20 cellular contexts compared by ENCODE assay signal in the genomic region with DNA sequence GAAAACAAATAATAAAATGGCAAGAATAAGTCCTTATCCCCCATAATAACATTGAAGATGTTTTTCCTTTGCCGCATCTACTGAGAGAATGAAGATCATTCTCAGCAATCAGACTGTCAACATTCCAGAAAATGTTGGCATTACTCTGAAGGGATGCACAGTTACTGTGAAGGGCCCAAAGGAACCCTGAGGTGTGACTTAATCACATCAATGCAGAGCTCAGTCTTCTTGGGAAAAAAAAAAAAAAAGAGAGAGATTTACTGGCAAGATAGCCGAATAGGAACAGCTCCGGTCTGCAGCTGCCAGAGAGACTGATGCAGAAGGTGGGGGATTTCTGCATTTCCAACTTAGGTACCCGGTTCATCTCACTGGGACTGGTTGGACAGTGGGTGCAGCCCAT. TPM values are rescaled to one million over a fixed set of nuclear protein-coding genes. Genes with fewer than 3 reads are reported as not detected.
DNase-seq lines count a peak whose midpoint lies in the region; ATAC-seq, FAIRE-seq and TF ChIP-seq lines count a peak whose summit lies in the region.
"Had no signal": no experiment of that assay in that cellular context is flagged by ENCODE, and none has a peak within 500 bp of the region (broad histone marks: within the 10 kb centered on the region; RNA-seq: fewer than 3 reads in every experiment).

No MANE protein-coding gene starts in this region.

- peaks cover 13% of the 10 kb centered on the region for H3K27me3 ChIP-seq in PC-3 (ENCODE audit: low read length)
- no peaks in the 10 kb centered on the region for H3K27me3 ChIP-seq in endothelial cell of umbilical vein (ENCODE audit: control insufficient read depth in 2 of 2, insufficient read depth in 2 of 2, low read length in 2 of 2)
- no peaks in the 10 kb centered on the region for H3K27me3 ChIP-seq in parathyroid adenoma (ENCODE audit: control insufficient read depth, insufficient read depth, low read length)
- peaks cover 6% of the 10 kb centered on the region for H3K27me3 ChIP-seq in A673 (replicated peaks; ENCODE audit: insufficient read depth, low read depth, low read length, poor library complexity)
- no peaks in the 10 kb centered on the region for H3K27me3 ChIP-seq in upper lobe of left lung
- H3K27me3 ChIP-seq: BLaER1 had no signal

- no peak for FAIRE-seq in endothelial cell of umbilical vein (lab: Jason Lieb, UNC)
- FAIRE-seq: GM12878, GM18507 had no signal

- H3K9me3 ChIP-seq in HEK293 (ENCODE audit: control insufficient read depth, insufficient read depth, low read depth, low read length), result no peaks in the 10 kb centered on the region
- no peaks in the 10 kb centered on the region for H3K9me3 ChIP-seq in PC-3 (ENCODE audit: low read length)
- H3K9me3 ChIP-seq in endothelial cell of umbilical vein (replicated peaks; ENCODE audit: control insufficient read depth, insufficient read depth, low read length), result no peaks in the 10 kb centered on the region
- H3K9me3 ChIP-seq in parathyroid adenoma (ENCODE audit: control insufficient read depth, low read length), result no peaks in the 10 kb centered on the region
- H3K9me3 ChIP-seq in A673 (ENCODE audit: low read depth, low read length, poor library complexity, severe bottlenecking), result no peaks in the 10 kb centered on the region
- no peaks in the 10 kb centered on the region for H3K9me3 ChIP-seq in upper lobe of left lung

- TF ChIP-seq EP300 in upper lobe of left lung (IDR thresholded peaks at IDR 0.05), result no peak

- peak; percentile 3 for DNase-seq in PC-3
- DNase-seq in endothelial cell of umbilical vein (ENCODE audit: low read depth, low spot score), result no peak
- DNase-seq in A673 (ENCODE audit: low spot score), result no peak
- no peak for DNase-seq in upper lobe of left lung
- no peak for DNase-seq in HPDE6-E6E7 (ENCODE audit: extremely low spot score)
- DNase-seq: DMS153, HCEC 1CT, NCI-H1417, NCI-H2081 treated with DMSO at 0.1 percent for 48 hours, NCI-H226, NCI-H526 treated with DMSO at 0.1 percent for 48 hours had no signal

- WGBS in upper lobe of left lung, 2 donors, result 47 to 53% methylated on average over 4 of the region's 4 CpGs

- ATAC-seq in PC-3 (no peak), upper lobe of left lung (ENCODE audit: low FRiP score in 2 of 2) (no peak)
- ATAC-seq: GM12878 had no signal

- H3K36me3 ChIP-seq in HEK293 (ENCODE audit: control insufficient read depth in 2 of 2, insufficient read depth in 1 of 2, low read length in 2 of 2) (no peaks in the 10 kb centered on the region), PC-3 (ENCODE audit: low read depth, low read length) (no peaks in the 10 kb centered on the region), endothelial cell of umbilical vein (ENCODE audit: control insufficient read depth in 2 of 2, extremely low read depth in 1 of 2, insufficient read depth in 2 of 2, low read length in 2 of 2) (no peaks in the 10 kb centered on the region), parathyroid adenoma (ENCODE audit: control insufficient read depth, insufficient read depth, low read length) (no peaks in the 10 kb centered on the region), A673 (ENCODE audit: insufficient read depth, low read length, poor library complexity, severe bottlenecking) (no peaks in the 10 kb centered on the region), upper lobe of left lung (no peaks in the 10 kb centered on the region)
- H3K36me3 ChIP-seq: BLaER1 had no signal

- H3K9me1 ChIP-seq in endothelial cell of umbilical vein (replicated peaks; ENCODE audit: control insufficient read depth, extremely low read depth, insufficient read depth, low read length), result no peaks in the 10 kb centered on the region

- intact Hi-C loops in PC-3 (cut with micrococcal nuclease), result no loop called here
- intact Hi-C loops in endothelial cell of umbilical vein (cut with micrococcal nuclease), result no loop called here
- intact Hi-C loops in A673 (cut with micrococcal nuclease; ENCODE audit: unreplicated experiment), result no loop called here

- BruUV-seq in PC-3 (replicated peaks; lab: Mats Ljungman, UMichigan) (no TSS peak), endothelial cell of umbilical vein (replicated peaks; lab: Mats Ljungman, UMichigan) (no TSS peak), A673 (replicated peaks; lab: Mats Ljungman, UMichigan) (no TSS peak)

- TF ChIP-seq CTCF in HEK293 (tag by site-specific recombination; IDR thresholded peaks at IDR 0.05), result no peak
- no peak for TF ChIP-seq CTCF in PC-3 (conservative IDR thresholded peaks at IDR 0.05; ENCODE audit: low read depth, low read length)
- TF ChIP-seq CTCF in endothelial cell of umbilical vein (IDR thresholded peaks at IDR 0.05; ENCODE audit: extremely low read depth in 1 of 2, insufficient read depth in 1 of 2, low read depth in 1 of 2, low read length in 2 of 2), result no peak
- TF ChIP-seq CTCF in parathyroid adenoma (IDR thresholded peaks at IDR 0.05), result no peak
- TF ChIP-seq CTCF in A673 (conservative IDR thresholded peaks at IDR 0.05; ENCODE audit: low read depth, low read length), result no peak
- TF ChIP-seq CTCF in upper lobe of left lung (IDR thresholded peaks at IDR 0.05), result no peak

- H3K27ac ChIP-seq in HEK293 (ENCODE audit: extremely low read depth, low read depth, low read length), result no peak overlapping the region
- no peak overlapping the region for H3K27ac ChIP-seq in PC-3 (ENCODE audit: low read length)
- no peak overlapping the region for H3K27ac ChIP-seq in endothelial cell of umbilical vein (ENCODE audit: insufficient read depth, low read depth, low read length)
- H3K27ac ChIP-seq in parathyroid adenoma, result peak overlapping the region; percentile 70
- no peak overlapping the region for H3K27ac ChIP-seq in A673 (ENCODE audit: low read depth, low read length, poor library complexity, severe bottlenecking)
- H3K27ac ChIP-seq in upper lobe of left lung, result no peak overlapping the region
- H3K27ac ChIP-seq: BLaER1, HL-60, KMS-11, SK-N-MC had no signal

- CTCF ChIA-PET in HEK293 (lab: Yijun Ruan, JAX), result interaction anchor here (0.7 to 1.1 kb wide), 2 partner anchors 110 to 128 kb away, joined by 3 read pairs; no protein-coding TSS in a partner anchor
- CTCF ChIA-PET in PC-3 (lab: Charles Lee), result interaction anchor here (0.6 kb wide), 1 partner anchor 138 kb away, joined by 4 read pairs; no protein-coding TSS in a partner anchor
- CTCF ChIA-PET in endothelial cell of umbilical vein (lab: Charles Lee), result interaction anchor here (0.7 to 3.4 kb wide), 6 partner anchors 17 to 165 kb away, joined by 3 to 21 read pairs (median 4); no protein-coding TSS in a partner anchor
- CTCF ChIA-PET in A673 (lab: Charles Lee), result interaction anchor here (1.0 kb wide), 1 partner anchor 115 kb away, joined by 5 read pairs; no protein-coding TSS in a partner anchor

- H3K9ac ChIP-seq in PC-3 (ENCODE audit: low read length) (no peak overlapping the region), endothelial cell of umbilical vein (replicated peaks; ENCODE audit: extremely low read depth, insufficient read depth, low read length) (no peak overlapping the region), parathyroid adenoma (no peak overlapping the region)
- H3K9ac ChIP-seq: BLaER1, KMS-11 had no signal

- H3K9me2 ChIP-seq in PC-3 (replicated peaks; ENCODE audit: low read length), result no peaks in the 10 kb centered on the region

- H2AFZ ChIP-seq in PC-3 (ENCODE audit: low read length) (no peak overlapping the region), endothelial cell of umbilical vein (ENCODE audit: low read depth, low read length) (no peak overlapping the region), parathyroid adenoma (peak overlapping the region; percentile 67)

- H3F3A ChIP-seq in PC-3 (ENCODE audit: low read length, unreplicated experiment), result no peaks in the 10 kb centered on the region

- H3K4me2 ChIP-seq in PC-3 (ENCODE audit: low read length) (no peak overlapping the region), endothelial cell of umbilical vein (ENCODE audit: insufficient read depth, low read length) (no peak overlapping the region), parathyroid adenoma (ENCODE audit: low read length) (no peak overlapping the region)
- H3K4me2 ChIP-seq: BLaER1 had no signal

- dilution Hi-C loops in endothelial cell of umbilical vein (cut with MboI; ENCODE audit: extremely low pct_ligation_motif_present, low sequenced_read_pairs), result no loop called here

- no peak overlapping the region for H3K4me3 ChIP-seq in HEK293 (ENCODE audit: low read depth, low read length)
- H3K4me3 ChIP-seq in PC-3 (ENCODE audit: low read length), result no peak overlapping the region
- H3K4me3 ChIP-seq in endothelial cell of umbilical vein (replicated peaks in 1 of 3; ENCODE audit: insufficient read depth in 1 of 3, low read depth in 1 of 3, low read length in 3 of 3), result no peak overlapping the region
- H3K4me3 ChIP-seq in parathyroid adenoma (ENCODE audit: low read depth, low read length), result no peak overlapping the region
- no peak overlapping the region for H3K4me3 ChIP-seq in A673 (ENCODE audit: low read depth, low read length, poor library complexity, severe bottlenecking)
- H3K4me3 ChIP-seq in upper lobe of left lung, result no peak overlapping the region
- H3K4me3 ChIP-seq: BLaER1, GM12878, SK-N-MC had no signal

- TF ChIP-seq POLR2A in endothelial cell of umbilical vein (IDR thresholded peaks at IDR 0.05; ENCODE audit: low read depth, low read length) (no peak), upper lobe of left lung (IDR thresholded peaks at IDR 0.05) (no peak)

- H4K20me1 ChIP-seq in PC-3 (ENCODE audit: low read length) (no peaks in the 10 kb centered on the region), endothelial cell of umbilical vein (replicated peaks; ENCODE audit: control insufficient read depth, extremely low read depth, insufficient read depth, low read length) (no peaks in the 10 kb centered on the region)
- H4K20me1 ChIP-seq: BLaER1 had no signal

- POLR2A ChIA-PET in HEK293 (lab: Yijun Ruan, JAX), result interaction anchor here (0.6 to 1.2 kb wide), 2 partner anchors 81 to 226 kb away, joined by 3 to 4 read pairs; a partner anchor contains a TSS
- POLR2A ChIA-PET in PC-3 (lab: Charles Lee; ENCODE audit: unreplicated experiment), result no interaction called here
- POLR2A ChIA-PET in endothelial cell of umbilical vein (lab: Charles Lee), result no interaction called here
- POLR2A ChIA-PET in A673 (lab: Charles Lee; ENCODE audit: low non-redundant PET), result no interaction called here

- H3K4me1 ChIP-seq in HEK293 (ENCODE audit: control insufficient read depth, insufficient read depth, low read length), result no peaks in the 10 kb centered on the region
- 0 out of 2 replicates have a peak, but pooled peaks cover 4% of the 10 kb centered on the region for H3K4me1 ChIP-seq in PC-3 (ENCODE audit: insufficient read depth, low read length)
- H3K4me1 ChIP-seq in endothelial cell of umbilical vein (ENCODE audit: control insufficient read depth, extremely low read depth, insufficient read depth, low read length), result peaks cover 18% of the 10 kb centered on the region
- H3K4me1 ChIP-seq in parathyroid adenoma, result peaks cover 14% of the 10 kb centered on the region
- no peaks in the 10 kb centered on the region for H3K4me1 ChIP-seq in A673 (ENCODE audit: insufficient read depth, low read length, poor library complexity, severe bottlenecking)
- no peaks in the 10 kb centered on the region for H3K4me1 ChIP-seq in upper lobe of left lung
- H3K4me1 ChIP-seq: BLaER1 had no signal

- H3K79me2 ChIP-seq in PC-3 (ENCODE audit: low read length) (no peaks in the 10 kb centered on the region), endothelial cell of umbilical vein (ENCODE audit: control insufficient read depth, insufficient read depth, low read length) (no peaks in the 10 kb centered on the region), parathyroid adenoma (no peaks in the 10 kb centered on the region)

RNA-seq across cellular contexts. Expression of a gene that starts 41.3 kb away (rescaled TPM):
- not detected in 2 replicates for total RNA-seq in PC-3 (2014; rRNA removed)
- total RNA-seq in endothelial cell of umbilical vein, result not detected in 2 replicates
- polyA plus RNA-seq in endothelial cell of umbilical vein, result not detected in 2 replicates
- not detected in 2 replicates for polyA plus RNA-seq in endothelial cell of umbilical vein (2011; cell fraction: cytosol; rRNA removed)
- not detected in 2 replicates for polyA plus RNA-seq in endothelial cell of umbilical vein (2011; cell fraction: nucleus; rRNA removed)
- not detected in 2 replicates for polyA plus RNA-seq in endothelial cell of umbilical vein (2012)
- 0.10 TPM in 1 of 2 replicates, not detected in the other for polyA minus RNA-seq in endothelial cell of umbilical vein
- not detected for polyA minus RNA-seq in endothelial cell of umbilical vein (2011; cell fraction: cytosol; rRNA and poly(A)+ RNA removed)
- not detected in 2 replicates for polyA minus RNA-seq in endothelial cell of umbilical vein (2011; cell fraction: nucleus; rRNA and poly(A)+ RNA removed)
- total RNA-seq in A673 (2021), result not detected in 2 replicates
- under 1 TPM in 1 of 6 donors, not detected in 5; 0.30 TPM for total RNA-seq in upper lobe of left lung
- total RNA-seq: GM12878; T-helper 1 cell treated with Interleukin-12 subunit alpha and Interleukin-12 subunit beta and Interleukin-4 antibody, amounts not matched to agents 30 ng/mL and 1 ng/mL, for 36 hours had no signal
- polyA plus RNA-seq: GM12878 had no signal
